In genomic region chr15:41881925-41882688, GRCh38 we compare ENCODE assay signal across 11 cellular contexts. TPM values are rescaled to one million over a fixed set of nuclear protein-coding genes. Genes with fewer than 3 reads are reported as not detected.
A peak's percentile ranks its signal among the peaks of the same experiment; 100 is the strongest.
DNase-seq lines count a peak whose midpoint lies in the region; ATAC-seq, FAIRE-seq and TF ChIP-seq lines count a peak whose summit lies in the region.
"Had no signal": no experiment of that assay in that cellular context is flagged by ENCODE, and none has a peak within 500 bp of the region (broad histone marks: within the 10 kb centered on the region; RNA-seq: fewer than 3 reads in every experiment).

No MANE protein-coding gene starts in this region.

- peaks cover 0 to 20% (median 0%) of the 10 kb centered on the region in 4 donors for H3K27me3 ChIP-seq in esophagus muscularis mucosa
- H3K27me3 ChIP-seq in upper lobe of right lung = no peaks in the 10 kb centered on the region

- H3K9me3 ChIP-seq in esophagus muscularis mucosa (no peaks in the 10 kb centered on the region), mucosa of descending colon (no peaks in the 10 kb centered on the region), upper lobe of right lung (no peaks in the 10 kb centered on the region)

- ATAC-seq in activated T-cell treated with anti-CD3 and anti-CD28 coated beads, Interleukin-2, amount 50 U/mL, for 72 hours (replicated peaks in 1 of 2) = peak; percentile 30 to 32
- peak; percentile 66 for ATAC-seq in mucosa of descending colon
- ATAC-seq in upper lobe of right lung = peak; percentile 18

- peaks cover 4% of the 10 kb centered on the region for H3K4me1 Mint-ChIP-seq in activated T-cell treated with anti-CD3 and anti-CD28 coated beads, Interleukin-2, amount 50 U/mL, for 72 hours (ENCODE audit: low read depth)

- H3K27ac Mint-ChIP-seq in activated T-cell treated with anti-CD3 and anti-CD28 coated beads, Interleukin-2, amount 50 U/mL, for 72 hours = no peak overlapping the region

- no peak for DNase-seq in activated T-cell treated with anti-CD3 and anti-CD28 coated beads, Interleukin-2, amount 50 U/mL, for 72 hours
- DNase-seq in activated T-cell treated with anti-CD3 and anti-CD28 coated beads for 4 hours (no peak), esophagus muscularis mucosa (ENCODE audit: extremely low spot score) (no peak), mucosa of descending colon (peak in 2 of 3 donors; percentile 24 to 58), upper lobe of right lung (no peak), urothelium cell line (ENCODE audit: low spot score) (no peak), activated gamma-delta T cell (lab: John Stamatoyannopoulos, UW) (no peak), NAMALWA (ENCODE audit: low spot score) (no peak)
- DNase-seq: activated CD8-positive, alpha-beta memory T cell treated with anti-CD3 and anti-CD28 coated beads, Interleukin-2, amount 50 U/mL, for 48 hours; RPMI8226 had no signal

- H3K27ac ChIP-seq in esophagus muscularis mucosa (replicated peaks in 1 of 4) (no peak overlapping the region), upper lobe of right lung (no peak overlapping the region)
- H3K27ac ChIP-seq: epithelial cell of prostate had no signal

- TF ChIP-seq CTCF in esophagus muscularis mucosa (IDR thresholded peaks at IDR 0.05) = no peak
- TF ChIP-seq CTCF in mucosa of descending colon (IDR thresholded peaks at IDR 0.05) = no peak
- no peak for TF ChIP-seq CTCF in upper lobe of right lung (IDR thresholded peaks at IDR 0.05)

- H3K27me3 Mint-ChIP-seq in activated T-cell treated with anti-CD3 and anti-CD28 coated beads, Interleukin-2, amount 50 U/mL, for 72 hours (ENCODE audit: low read depth) = peaks cover 13% of the 10 kb centered on the region

- peaks cover 0 to 5% (median 0%) of the 10 kb centered on the region in 4 donors for H3K36me3 ChIP-seq in esophagus muscularis mucosa
- H3K36me3 ChIP-seq in mucosa of descending colon (ENCODE audit: low read depth) = no peaks in the 10 kb centered on the region
- H3K36me3 ChIP-seq in upper lobe of right lung = no peaks in the 10 kb centered on the region

- intact Hi-C loops in esophagus muscularis mucosa (cut with DNase I) = no loop called here
- intact Hi-C loops in mucosa of descending colon (cut with DNase I, micrococcal nuclease) = no loop called here
- intact Hi-C loops in upper lobe of right lung (cut with DNase I) = no loop called here

- no peaks in the 10 kb centered on the region for H3K9me3 Mint-ChIP-seq in activated T-cell treated with anti-CD3 and anti-CD28 coated beads, Interleukin-2, amount 50 U/mL, for 72 hours

- WGBS in esophagus muscularis mucosa = 37% methylated on average over 6 of the region's 81 CpGs

- H3K4me1 ChIP-seq in esophagus muscularis mucosa (peaks cover 14 to 20% (median 16%) of the 10 kb centered on the region in 4 donors), mucosa of descending colon (ENCODE audit: low read depth) (peaks cover 14% of the 10 kb centered on the region), upper lobe of right lung (peaks cover 3% of the 10 kb centered on the region)

- H3K36me3 Mint-ChIP-seq in activated T-cell treated with anti-CD3 and anti-CD28 coated beads, Interleukin-2, amount 50 U/mL, for 72 hours (ENCODE audit: insufficient read depth in 2 of 2) = no peaks in the 10 kb centered on the region

- H3K4me3 ChIP-seq in esophagus muscularis mucosa (peak overlapping the region; percentile 41 to 51 (median 48)), mucosa of descending colon (no peak overlapping the region), upper lobe of right lung (peak overlapping the region; percentile 31)

- TF ChIP-seq POLR2A in esophagus muscularis mucosa (IDR thresholded peaks at IDR 0.05; ENCODE audit: low read depth) = no peak

- no peak for TF ChIP-seq EP300 in esophagus muscularis mucosa (IDR thresholded peaks at IDR 0.05)

- H3K4me3 Mint-ChIP-seq in activated T-cell treated with anti-CD3 and anti-CD28 coated beads, Interleukin-2, amount 50 U/mL, for 72 hours = no peak overlapping the region

- no peak for FAIRE-seq in urothelium cell line (lab: Jason Lieb, UNC)

RNA-seq across cellular contexts. Expression of gene SPTBN5, which starts 11.7 kb away (rescaled TPM):
- total RNA-seq in activated T-cell treated with anti-CD3 and anti-CD28 coated beads, Interleukin-2, amount 50 U/mL, for 72 hours = 1 to 10 TPM in 1 of 2 donors, under 1 TPM in 1; 0.41 to 1.7 TPM
- 1 to 10 TPM in 2 of 4 donors, under 1 TPM in 2; 0.17 to 1.2 (median 0.68) TPM for total RNA-seq in esophagus muscularis mucosa
- 1 to 10 TPM in 1 of 3 donors, under 1 TPM in 2; 0.36 to 2.2 (median 0.87) TPM for total RNA-seq in mucosa of descending colon
- 1.9 TPM for total RNA-seq in upper lobe of right lung

RNA-seq across cellular contexts. Expression of gene PLA2G4B, which starts 43.5 kb away (rescaled TPM):
- total RNA-seq in activated T-cell treated with anti-CD3 and anti-CD28 coated beads, Interleukin-2, amount 50 U/mL, for 72 hours = 1 to 10 TPM; 4.4 to 9.1 TPM
- total RNA-seq in esophagus muscularis mucosa (1 to 10 TPM in 3 of 4 donors, under 1 TPM in 1; 0.91 to 6.6 (median 2.5) TPM), mucosa of descending colon (1 to 10 TPM; 5.2 to 9.7 (median 6.4) TPM), upper lobe of right lung (14.4 TPM)

RNA-seq across cellular contexts. Expression of gene JMJD7, which starts 54.2 kb away (rescaled TPM):
- 10 to 100 TPM; 15.2 to 16.0 TPM for total RNA-seq in activated T-cell treated with anti-CD3 and anti-CD28 coated beads, Interleukin-2, amount 50 U/mL, for 72 hours
- total RNA-seq in esophagus muscularis mucosa (1 to 10 TPM; 6.2 to 9.6 (median 7.5) TPM), mucosa of descending colon (10 to 100 TPM in 2 of 3 donors, 1 to 10 TPM in 1; 9.8 to 15.2 (median 10.8) TPM), upper lobe of right lung (36.7 TPM)

Comparison
In these comparisons a context has a peak if more than half of its experiments do, and no peak if none do; other contexts are left out.
1. DNase-seq: peak in mucosa of descending colon (2 of 3); none in activated T-cell treated with anti-CD3 and anti-CD28 coated beads, Interleukin-2, amount 50 U/mL, for 72 hours (0 of 2), activated T-cell treated with anti-CD3 and anti-CD28 coated beads for 4 hours (single experiment), esophagus muscularis mucosa (single experiment), upper lobe of right lung (single experiment), urothelium cell line (single experiment), activated gamma-delta T cell (single experiment) and NAMALWA (single experiment).
2. Peak in every context shown above with its lines, with median percentiles within 50 percentile points of each other: ATAC-seq.